ENCODE assay signal across 1 cellular context in the genomic region with DNA sequence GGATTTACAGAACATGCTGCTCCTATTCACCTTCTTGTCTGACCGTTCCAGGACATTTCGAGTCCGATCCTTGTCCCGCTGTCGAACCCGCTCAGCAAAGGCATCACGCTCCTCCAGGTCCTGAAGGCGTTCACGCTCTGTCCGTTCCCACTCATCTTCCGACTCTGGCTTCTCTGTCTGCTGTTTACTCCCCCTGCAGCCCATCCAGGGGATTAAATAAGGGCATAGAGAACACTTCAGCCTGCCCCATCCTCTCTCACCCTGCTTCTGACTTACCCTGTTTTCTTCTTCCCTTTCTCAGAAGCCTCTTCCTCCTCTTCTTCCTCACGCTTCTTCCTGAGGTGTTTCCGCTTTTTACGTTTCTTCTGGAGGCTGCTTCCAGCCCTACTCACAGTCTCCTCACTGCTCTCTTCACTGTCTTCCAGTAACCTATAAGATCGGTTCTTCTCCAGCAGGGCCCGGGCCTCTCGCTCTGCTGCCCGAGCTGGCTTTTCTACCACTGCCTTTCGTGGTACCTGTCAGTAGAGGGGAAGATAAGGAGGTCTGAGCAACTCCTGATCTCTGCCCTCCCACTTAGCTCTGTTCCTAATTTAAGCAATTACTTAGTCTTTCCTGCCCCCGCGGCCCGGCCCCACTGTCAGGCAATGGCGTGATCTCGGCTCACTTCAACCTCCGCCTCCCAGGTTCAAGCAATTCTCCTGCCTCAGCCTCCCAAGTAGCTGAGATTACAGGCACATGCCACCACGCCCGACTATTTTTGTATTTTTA.
A peak's percentile ranks its signal among the peaks of the same experiment; 100 is the strongest.
TF ChIP-seq lines count a peak whose summit lies in the region.

No MANE protein-coding gene starts in this region.

TF ChIP-seq in HepG2, 621 proteins besides CTCF, POLR2A, EP300 and RAD21 (continued from another document):
- TF ChIP-seq, protein P1, sequence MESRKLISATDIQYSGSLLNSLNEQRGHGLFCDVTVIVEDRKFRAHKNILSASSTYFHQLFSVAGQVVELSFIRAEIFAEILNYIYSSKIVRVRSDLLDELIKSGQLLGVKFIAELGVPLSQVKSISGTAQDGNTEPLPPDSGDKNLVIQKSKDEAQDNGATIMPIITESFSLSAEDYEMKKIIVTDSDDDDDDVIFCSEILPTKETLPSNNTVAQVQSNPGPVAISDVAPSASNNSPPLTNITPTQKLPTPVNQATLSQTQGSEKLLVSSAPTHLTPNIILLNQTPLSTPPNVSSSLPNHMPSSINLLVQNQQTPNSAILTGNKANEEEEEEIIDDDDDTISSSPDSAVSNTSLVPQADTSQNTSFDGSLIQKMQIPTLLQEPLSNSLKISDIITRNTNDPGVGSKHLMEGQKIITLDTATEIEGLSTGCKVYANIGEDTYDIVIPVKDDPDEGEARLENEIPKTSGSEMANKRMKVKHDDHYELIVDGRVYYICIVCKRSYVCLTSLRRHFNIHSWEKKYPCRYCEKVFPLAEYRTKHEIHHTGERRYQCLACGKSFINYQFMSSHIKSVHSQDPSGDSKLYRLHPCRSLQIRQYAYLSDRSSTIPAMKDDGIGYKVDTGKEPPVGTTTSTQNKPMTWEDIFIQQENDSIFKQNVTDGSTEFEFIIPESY (CRISPR knock-in tag; IDR thresholded peaks at IDR 0.05), result peak; percentile 98
- TF ChIP-seq, protein P2, sequence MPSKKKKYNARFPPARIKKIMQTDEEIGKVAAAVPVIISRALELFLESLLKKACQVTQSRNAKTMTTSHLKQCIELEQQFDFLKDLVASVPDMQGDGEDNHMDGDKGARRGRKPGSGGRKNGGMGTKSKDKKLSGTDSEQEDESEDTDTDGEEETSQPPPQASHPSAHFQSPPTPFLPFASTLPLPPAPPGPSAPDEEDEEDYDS (CRISPR knock-in tag; IDR thresholded peaks at IDR 0.05), result no peak
- TF ChIP-seq RFXAP (CRISPR knock-in tag; IDR thresholded peaks at IDR 0.05; ENCODE audit: borderline replicate concordance) (no peak), PCBP2 (optimal IDR thresholded peaks at IDR 0.05; ENCODE audit: low read depth, low read length, poor library complexity, severe bottlenecking) (no peak), ZC3H13 (CRISPR knock-in tag; IDR thresholded peaks at IDR 0.05) (no peak), GFI1 (CRISPR knock-in tag; IDR thresholded peaks at IDR 0.05; ENCODE audit: borderline replicate concordance) (no peak), ZBTB7A (CRISPR knock-in tag; IDR thresholded peaks at IDR 0.05) (no peak), HDAC2 (CRISPR knock-in tag; IDR thresholded peaks at IDR 0.05) (0 out of 2 replicates have a peak, but pooled peaks have one; percentile 16), ZNF839 (CRISPR knock-in tag; IDR thresholded peaks at IDR 0.05; ENCODE audit: borderline replicate concordance) (peak; percentile 28; the same call in 1 of the 2 replicates), TAF15 (IDR thresholded peaks at IDR 0.05; ENCODE audit: low read depth, low read length, poor library complexity, severe bottlenecking) (no peak), NFIB (CRISPR knock-in tag; IDR thresholded peaks at IDR 0.05; ENCODE audit: borderline replicate concordance) (no peak), GABPB1 (CRISPR knock-in tag; IDR thresholded peaks at IDR 0.05) (peak; percentile 5; the same call in 1 of the 2 replicates), ZNF430 (CRISPR knock-in tag; IDR thresholded peaks at IDR 0.05) (no peak)
- TF ChIP-seq, protein P3, sequence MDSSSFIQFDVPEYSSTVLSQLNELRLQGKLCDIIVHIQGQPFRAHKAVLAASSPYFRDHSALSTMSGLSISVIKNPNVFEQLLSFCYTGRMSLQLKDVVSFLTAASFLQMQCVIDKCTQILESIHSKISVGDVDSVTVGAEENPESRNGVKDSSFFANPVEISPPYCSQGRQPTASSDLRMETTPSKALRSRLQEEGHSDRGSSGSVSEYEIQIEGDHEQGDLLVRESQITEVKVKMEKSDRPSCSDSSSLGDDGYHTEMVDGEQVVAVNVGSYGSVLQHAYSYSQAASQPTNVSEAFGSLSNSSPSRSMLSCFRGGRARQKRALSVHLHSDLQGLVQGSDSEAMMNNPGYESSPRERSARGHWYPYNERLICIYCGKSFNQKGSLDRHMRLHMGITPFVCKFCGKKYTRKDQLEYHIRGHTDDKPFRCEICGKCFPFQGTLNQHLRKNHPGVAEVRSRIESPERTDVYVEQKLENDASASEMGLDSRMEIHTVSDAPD (CRISPR knock-in tag; IDR thresholded peaks at IDR 0.05), result no peak
- TF ChIP-seq, protein P4, sequence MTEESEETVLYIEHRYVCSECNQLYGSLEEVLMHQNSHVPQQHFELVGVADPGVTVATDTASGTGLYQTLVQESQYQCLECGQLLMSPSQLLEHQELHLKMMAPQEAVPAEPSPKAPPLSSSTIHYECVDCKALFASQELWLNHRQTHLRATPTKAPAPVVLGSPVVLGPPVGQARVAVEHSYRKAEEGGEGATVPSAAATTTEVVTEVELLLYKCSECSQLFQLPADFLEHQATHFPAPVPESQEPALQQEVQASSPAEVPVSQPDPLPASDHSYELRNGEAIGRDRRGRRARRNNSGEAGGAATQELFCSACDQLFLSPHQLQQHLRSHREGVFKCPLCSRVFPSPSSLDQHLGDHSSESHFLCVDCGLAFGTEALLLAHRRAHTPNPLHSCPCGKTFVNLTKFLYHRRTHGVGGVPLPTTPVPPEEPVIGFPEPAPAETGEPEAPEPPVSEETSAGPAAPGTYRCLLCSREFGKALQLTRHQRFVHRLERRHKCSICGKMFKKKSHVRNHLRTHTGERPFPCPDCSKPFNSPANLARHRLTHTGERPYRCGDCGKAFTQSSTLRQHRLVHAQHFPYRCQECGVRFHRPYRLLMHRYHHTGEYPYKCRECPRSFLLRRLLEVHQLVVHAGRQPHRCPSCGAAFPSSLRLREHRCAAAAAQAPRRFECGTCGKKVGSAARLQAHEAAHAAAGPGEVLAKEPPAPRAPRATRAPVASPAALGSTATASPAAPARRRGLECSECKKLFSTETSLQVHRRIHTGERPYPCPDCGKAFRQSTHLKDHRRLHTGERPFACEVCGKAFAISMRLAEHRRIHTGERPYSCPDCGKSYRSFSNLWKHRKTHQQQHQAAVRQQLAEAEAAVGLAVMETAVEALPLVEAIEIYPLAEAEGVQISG (CRISPR knock-in tag; IDR thresholded peaks at IDR 0.05), result no peak
